Comparison of ENCODE assay signal across 1 cellular context in the genomic region with DNA sequence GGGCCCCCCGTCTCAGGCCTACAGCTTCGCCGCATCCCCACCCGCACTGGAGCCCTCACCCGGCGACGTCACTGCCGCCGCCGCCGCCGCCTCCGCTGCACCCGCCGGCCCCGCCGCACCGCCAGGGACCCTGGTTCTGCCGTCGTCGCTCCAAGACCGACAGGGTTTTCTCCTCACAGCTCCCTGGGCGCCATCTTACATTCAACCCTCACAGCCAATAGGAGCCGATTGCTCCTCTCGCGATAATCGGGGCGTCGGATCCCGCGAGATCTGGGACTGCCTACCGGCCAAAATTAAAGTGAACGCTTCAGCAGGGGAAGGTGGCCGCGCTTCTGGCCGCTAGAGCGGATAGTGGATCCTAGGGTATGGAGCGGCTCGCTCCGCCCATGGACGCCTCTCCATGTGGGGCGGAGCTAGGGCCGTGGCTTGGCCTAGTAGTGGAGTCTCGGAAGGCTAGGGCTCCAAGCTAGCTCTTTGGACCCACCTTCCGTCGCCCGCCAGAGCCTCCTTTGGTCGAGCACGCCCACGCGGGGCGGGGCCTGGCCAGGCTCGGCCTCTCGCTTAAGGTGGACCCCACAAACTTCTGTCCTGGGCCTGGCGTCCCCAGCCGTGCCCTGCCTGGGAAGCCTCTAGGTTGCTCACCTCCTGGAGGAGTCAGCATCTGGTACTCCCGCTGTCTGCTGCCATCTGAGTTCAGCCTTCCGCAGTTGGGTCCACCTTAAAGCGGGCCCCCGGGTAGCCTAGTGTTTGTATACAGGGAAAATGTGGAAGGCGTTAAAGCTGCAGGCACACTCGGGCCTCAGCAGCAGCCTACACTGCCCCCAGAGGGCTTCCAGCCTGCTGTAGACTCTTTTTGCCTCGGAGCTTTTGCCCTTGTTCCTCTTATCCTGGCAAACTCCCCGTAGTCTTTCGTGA.
TF ChIP-seq lines count a peak whose summit lies in the region.

A gene with protein sequence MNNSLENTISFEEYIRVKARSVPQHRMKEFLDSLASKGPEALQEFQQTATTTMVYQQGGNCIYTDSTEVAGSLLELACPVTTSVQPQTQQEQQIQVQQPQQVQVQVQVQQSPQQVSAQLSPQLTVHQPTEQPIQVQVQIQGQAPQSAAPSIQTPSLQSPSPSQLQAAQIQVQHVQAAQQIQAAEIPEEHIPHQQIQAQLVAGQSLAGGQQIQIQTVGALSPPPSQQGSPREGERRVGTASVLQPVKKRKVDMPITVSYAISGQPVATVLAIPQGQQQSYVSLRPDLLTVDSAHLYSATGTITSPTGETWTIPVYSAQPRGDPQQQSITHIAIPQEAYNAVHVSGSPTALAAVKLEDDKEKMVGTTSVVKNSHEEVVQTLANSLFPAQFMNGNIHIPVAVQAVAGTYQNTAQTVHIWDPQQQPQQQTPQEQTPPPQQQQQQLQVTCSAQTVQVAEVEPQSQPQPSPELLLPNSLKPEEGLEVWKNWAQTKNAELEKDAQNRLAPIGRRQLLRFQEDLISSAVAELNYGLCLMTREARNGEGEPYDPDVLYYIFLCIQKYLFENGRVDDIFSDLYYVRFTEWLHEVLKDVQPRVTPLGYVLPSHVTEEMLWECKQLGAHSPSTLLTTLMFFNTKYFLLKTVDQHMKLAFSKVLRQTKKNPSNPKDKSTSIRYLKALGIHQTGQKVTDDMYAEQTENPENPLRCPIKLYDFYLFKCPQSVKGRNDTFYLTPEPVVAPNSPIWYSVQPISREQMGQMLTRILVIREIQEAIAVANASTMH (minus strand): TSS at position 219 of the 915 bp plus-strand sequence. CDS start 17,054 bp downstream, outside the sequence.

TF ChIP-seq in HepG2, 621 proteins besides CTCF, POLR2A, EP300 and RAD21 (continued from another document and continues in another):
- TF ChIP-seq, protein P1, sequence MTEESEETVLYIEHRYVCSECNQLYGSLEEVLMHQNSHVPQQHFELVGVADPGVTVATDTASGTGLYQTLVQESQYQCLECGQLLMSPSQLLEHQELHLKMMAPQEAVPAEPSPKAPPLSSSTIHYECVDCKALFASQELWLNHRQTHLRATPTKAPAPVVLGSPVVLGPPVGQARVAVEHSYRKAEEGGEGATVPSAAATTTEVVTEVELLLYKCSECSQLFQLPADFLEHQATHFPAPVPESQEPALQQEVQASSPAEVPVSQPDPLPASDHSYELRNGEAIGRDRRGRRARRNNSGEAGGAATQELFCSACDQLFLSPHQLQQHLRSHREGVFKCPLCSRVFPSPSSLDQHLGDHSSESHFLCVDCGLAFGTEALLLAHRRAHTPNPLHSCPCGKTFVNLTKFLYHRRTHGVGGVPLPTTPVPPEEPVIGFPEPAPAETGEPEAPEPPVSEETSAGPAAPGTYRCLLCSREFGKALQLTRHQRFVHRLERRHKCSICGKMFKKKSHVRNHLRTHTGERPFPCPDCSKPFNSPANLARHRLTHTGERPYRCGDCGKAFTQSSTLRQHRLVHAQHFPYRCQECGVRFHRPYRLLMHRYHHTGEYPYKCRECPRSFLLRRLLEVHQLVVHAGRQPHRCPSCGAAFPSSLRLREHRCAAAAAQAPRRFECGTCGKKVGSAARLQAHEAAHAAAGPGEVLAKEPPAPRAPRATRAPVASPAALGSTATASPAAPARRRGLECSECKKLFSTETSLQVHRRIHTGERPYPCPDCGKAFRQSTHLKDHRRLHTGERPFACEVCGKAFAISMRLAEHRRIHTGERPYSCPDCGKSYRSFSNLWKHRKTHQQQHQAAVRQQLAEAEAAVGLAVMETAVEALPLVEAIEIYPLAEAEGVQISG (CRISPR knock-in tag; IDR thresholded peaks at IDR 0.05): peak; percentile 95
- no peak for TF ChIP-seq PRPF4 (IDR thresholded peaks at IDR 0.05; ENCODE audit: low read depth, low read length, poor library complexity, severe bottlenecking)
- TF ChIP-seq, protein P2, sequence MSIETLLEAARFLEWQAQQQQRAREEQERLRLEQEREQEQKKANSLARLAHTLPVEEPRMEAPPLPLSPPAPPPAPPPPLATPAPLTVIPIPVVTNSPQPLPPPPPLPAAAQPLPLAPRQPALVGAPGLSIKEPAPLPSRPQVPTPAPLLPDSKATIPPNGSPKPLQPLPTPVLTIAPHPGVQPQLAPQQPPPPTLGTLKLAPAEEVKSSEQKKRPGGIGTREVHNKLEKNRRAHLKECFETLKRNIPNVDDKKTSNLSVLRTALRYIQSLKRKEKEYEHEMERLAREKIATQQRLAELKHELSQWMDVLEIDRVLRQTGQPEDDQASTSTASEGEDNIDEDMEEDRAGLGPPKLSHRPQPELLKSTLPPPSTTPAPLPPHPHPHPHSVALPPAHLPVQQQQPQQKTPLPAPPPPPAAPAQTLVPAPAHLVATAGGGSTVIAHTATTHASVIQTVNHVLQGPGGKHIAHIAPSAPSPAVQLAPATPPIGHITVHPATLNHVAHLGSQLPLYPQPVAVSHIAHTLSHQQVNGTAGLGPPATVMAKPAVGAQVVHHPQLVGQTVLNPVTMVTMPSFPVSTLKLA (IDR thresholded peaks at IDR 0.05): peak; percentile 78
- TF ChIP-seq, protein P3, sequence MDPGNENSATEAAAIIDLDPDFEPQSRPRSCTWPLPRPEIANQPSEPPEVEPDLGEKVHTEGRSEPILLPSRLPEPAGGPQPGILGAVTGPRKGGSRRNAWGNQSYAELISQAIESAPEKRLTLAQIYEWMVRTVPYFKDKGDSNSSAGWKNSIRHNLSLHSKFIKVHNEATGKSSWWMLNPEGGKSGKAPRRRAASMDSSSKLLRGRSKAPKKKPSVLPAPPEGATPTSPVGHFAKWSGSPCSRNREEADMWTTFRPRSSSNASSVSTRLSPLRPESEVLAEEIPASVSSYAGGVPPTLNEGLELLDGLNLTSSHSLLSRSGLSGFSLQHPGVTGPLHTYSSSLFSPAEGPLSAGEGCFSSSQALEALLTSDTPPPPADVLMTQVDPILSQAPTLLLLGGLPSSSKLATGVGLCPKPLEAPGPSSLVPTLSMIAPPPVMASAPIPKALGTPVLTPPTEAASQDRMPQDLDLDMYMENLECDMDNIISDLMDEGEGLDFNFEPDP (CRISPR knock-in tag; conservative IDR thresholded peaks at IDR 0.05): no peak
- no peak for TF ChIP-seq SOX13 (IDR thresholded peaks at IDR 0.05)
- peak in 1 of 2 experiments; percentile 20; a peak in 2 of 4 replicates for TF ChIP-seq SOX13 (CRISPR knock-in tag; conservative IDR thresholded peaks at IDR 0.05 in 1 of 2, IDR thresholded peaks at IDR 0.05 in 1 of 2)
- TF ChIP-seq, protein P4, sequence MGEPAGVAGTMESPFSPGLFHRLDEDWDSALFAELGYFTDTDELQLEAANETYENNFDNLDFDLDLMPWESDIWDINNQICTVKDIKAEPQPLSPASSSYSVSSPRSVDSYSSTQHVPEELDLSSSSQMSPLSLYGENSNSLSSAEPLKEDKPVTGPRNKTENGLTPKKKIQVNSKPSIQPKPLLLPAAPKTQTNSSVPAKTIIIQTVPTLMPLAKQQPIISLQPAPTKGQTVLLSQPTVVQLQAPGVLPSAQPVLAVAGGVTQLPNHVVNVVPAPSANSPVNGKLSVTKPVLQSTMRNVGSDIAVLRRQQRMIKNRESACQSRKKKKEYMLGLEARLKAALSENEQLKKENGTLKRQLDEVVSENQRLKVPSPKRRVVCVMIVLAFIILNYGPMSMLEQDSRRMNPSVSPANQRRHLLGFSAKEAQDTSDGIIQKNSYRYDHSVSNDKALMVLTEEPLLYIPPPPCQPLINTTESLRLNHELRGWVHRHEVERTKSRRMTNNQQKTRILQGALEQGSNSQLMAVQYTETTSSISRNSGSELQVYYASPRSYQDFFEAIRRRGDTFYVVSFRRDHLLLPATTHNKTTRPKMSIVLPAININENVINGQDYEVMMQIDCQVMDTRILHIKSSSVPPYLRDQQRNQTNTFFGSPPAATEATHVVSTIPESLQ (CRISPR knock-in tag; conservative IDR thresholded peaks at IDR 0.05): peak; percentile 74; the same call in 1 of the 2 replicates
- peak; percentile 65 for TF ChIP-seq FOXA3 (CRISPR knock-in tag; IDR thresholded peaks at IDR 0.05)
- TF ChIP-seq ZFX (CRISPR knock-in tag; IDR thresholded peaks at IDR 0.05; ENCODE audit: low read depth): peak; percentile 96
- TF ChIP-seq, protein P5, sequence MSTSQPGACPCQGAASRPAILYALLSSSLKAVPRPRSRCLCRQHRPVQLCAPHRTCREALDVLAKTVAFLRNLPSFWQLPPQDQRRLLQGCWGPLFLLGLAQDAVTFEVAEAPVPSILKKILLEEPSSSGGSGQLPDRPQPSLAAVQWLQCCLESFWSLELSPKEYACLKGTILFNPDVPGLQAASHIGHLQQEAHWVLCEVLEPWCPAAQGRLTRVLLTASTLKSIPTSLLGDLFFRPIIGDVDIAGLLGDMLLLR (CRISPR knock-in tag; IDR thresholded peaks at IDR 0.05): no peak
- TF ChIP-seq, protein P6, sequence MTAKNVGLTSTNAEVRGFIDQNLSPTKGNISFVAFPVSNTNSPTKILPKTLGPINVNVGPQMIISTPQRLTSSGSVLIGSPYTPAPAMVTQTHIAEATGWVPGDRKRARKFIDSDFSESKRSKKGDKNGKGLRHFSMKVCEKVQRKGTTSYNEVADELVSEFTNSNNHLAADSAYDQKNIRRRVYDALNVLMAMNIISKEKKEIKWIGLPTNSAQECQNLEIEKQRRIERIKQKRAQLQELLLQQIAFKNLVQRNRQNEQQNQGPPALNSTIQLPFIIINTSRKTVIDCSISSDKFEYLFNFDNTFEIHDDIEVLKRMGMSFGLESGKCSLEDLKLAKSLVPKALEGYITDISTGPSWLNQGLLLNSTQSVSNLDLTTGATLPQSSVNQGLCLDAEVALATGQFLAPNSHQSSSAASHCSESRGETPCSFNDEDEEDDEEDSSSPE (CRISPR knock-in tag; IDR thresholded peaks at IDR 0.05): peak; percentile 52
- TF ChIP-seq, protein P7, sequence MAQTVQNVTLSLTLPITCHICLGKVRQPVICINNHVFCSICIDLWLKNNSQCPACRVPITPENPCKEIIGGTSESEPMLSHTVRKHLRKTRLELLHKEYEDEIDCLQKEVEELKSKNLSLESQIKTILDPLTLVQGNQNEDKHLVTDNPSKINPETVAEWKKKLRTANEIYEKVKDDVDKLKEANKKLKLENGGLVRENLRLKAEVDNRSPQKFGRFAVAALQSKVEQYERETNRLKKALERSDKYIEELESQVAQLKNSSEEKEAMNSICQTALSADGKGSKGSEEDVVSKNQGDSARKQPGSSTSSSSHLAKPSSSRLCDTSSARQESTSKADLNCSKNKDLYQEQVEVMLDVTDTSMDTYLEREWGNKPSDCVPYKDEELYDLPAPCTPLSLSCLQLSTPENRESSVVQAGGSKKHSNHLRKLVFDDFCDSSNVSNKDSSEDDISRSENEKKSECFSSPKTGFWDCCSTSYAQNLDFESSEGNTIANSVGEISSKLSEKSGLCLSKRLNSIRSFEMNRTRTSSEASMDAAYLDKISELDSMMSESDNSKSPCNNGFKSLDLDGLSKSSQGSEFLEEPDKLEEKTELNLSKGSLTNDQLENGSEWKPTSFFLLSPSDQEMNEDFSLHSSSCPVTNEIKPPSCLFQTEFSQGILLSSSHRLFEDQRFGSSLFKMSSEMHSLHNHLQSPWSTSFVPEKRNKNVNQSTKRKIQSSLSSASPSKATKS (CRISPR knock-in tag; IDR thresholded peaks at IDR 0.05): no peak; the same call in 1 of the 2 replicates
- 0 out of 2 replicates have a peak, but pooled peaks have one; percentile 21 for TF ChIP-seq GATA4 (IDR thresholded peaks at IDR 0.05; ENCODE audit: borderline replicate concordance, low read depth)
- TF ChIP-seq KDM5B (CRISPR knock-in tag; IDR thresholded peaks at IDR 0.05; ENCODE audit: borderline replicate concordance): 0 out of 2 replicates have a peak, but pooled peaks have one; percentile 62
- TF ChIP-seq, protein P8, sequence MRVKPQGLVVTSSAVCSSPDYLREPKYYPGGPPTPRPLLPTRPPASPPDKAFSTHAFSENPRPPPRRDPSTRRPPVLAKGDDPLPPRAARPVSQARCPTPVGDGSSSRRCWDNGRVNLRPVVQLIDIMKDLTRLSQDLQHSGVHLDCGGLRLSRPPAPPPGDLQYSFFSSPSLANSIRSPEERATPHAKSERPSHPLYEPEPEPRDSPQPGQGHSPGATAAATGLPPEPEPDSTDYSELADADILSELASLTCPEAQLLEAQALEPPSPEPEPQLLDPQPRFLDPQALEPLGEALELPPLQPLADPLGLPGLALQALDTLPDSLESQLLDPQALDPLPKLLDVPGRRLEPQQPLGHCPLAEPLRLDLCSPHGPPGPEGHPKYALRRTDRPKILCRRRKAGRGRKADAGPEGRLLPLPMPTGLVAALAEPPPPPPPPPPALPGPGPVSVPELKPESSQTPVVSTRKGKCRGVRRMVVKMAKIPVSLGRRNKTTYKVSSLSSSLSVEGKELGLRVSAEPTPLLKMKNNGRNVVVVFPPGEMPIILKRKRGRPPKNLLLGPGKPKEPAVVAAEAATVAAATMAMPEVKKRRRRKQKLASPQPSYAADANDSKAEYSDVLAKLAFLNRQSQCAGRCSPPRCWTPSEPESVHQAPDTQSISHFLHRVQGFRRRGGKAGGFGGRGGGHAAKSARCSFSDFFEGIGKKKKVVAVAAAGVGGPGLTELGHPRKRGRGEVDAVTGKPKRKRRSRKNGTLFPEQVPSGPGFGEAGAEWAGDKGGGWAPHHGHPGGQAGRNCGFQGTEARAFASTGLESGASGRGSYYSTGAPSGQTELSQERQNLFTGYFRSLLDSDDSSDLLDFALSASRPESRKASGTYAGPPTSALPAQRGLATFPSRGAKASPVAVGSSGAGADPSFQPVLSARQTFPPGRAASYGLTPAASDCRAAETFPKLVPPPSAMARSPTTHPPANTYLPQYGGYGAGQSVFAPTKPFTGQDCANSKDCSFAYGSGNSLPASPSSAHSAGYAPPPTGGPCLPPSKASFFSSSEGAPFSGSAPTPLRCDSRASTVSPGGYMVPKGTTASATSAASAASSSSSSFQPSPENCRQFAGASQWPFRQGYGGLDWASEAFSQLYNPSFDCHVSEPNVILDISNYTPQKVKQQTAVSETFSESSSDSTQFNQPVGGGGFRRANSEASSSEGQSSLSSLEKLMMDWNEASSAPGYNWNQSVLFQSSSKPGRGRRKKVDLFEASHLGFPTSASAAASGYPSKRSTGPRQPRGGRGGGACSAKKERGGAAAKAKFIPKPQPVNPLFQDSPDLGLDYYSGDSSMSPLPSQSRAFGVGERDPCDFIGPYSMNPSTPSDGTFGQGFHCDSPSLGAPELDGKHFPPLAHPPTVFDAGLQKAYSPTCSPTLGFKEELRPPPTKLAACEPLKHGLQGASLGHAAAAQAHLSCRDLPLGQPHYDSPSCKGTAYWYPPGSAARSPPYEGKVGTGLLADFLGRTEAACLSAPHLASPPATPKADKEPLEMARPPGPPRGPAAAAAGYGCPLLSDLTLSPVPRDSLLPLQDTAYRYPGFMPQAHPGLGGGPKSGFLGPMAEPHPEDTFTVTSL (CRISPR knock-in tag; IDR thresholded peaks at IDR 0.05; ENCODE audit: borderline replicate concordance): peak; percentile 23; the same call in 1 of the 2 replicates
- TF ChIP-seq CENPX (CRISPR knock-in tag; IDR thresholded peaks at IDR 0.05): no peak
- TF ChIP-seq KLF12 (CRISPR knock-in tag; IDR thresholded peaks at IDR 0.05; ENCODE audit: borderline replicate concordance): no peak
- TF ChIP-seq ZBTB7B (CRISPR knock-in tag; IDR thresholded peaks at IDR 0.05): no peak
- TF ChIP-seq HOXA9 (CRISPR knock-in tag; IDR thresholded peaks at IDR 0.05; ENCODE audit: borderline replicate concordance): no peak; the same call in 1 of the 2 replicates
